In the genomic region with DNA sequence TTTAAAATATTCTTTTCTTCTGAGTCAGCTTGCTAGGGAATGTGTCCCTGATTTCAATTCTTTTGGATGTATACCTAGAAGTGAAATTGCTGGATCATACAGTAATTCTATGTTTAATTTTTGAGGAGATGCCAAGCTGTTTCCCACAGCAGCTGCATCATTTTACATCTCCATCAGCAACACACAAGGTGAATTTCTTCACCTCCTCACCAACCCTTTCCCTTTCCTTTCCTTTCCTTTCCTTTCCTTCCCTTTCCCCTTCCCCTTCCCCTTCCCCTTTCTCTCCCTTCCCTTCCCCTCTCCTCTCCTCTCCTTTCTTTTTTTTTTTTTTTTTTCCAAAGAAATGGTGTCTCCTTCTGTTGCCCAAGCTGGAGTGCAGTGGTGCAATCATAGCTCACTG, we compare ENCODE assay signal across 2 cellular contexts.
A peak's percentile ranks its signal among the peaks of the same experiment; 100 is the strongest.
TF ChIP-seq lines count a peak whose summit lies in the region.

No MANE protein-coding gene starts in this region.

TF ChIP-seq in HepG2, 621 proteins besides CTCF, POLR2A, EP300 and RAD21:
- TF ChIP-seq PCBP2 (optimal IDR thresholded peaks at IDR 0.05; ENCODE audit: low read depth, low read length, poor library complexity, severe bottlenecking), result peak; percentile 87
- TF ChIP-seq HNRNPK (IDR thresholded peaks at IDR 0.05; ENCODE audit: low read depth, low read length, poor library complexity, severe bottlenecking), result peak; percentile 40
- no peak for TF ChIP-seq ZEB1 (IDR thresholded peaks at IDR 0.05; ENCODE audit: insufficient replicate concordance, low read depth)
- no peak for TF ChIP-seq TSC22D2 (CRISPR knock-in tag; IDR thresholded peaks at IDR 0.05; ENCODE audit: borderline replicate concordance)
- TF ChIP-seq CREBL2 (CRISPR knock-in tag; IDR thresholded peaks at IDR 0.05; ENCODE audit: borderline replicate concordance), result no peak
- TF ChIP-seq, protein P1, sequence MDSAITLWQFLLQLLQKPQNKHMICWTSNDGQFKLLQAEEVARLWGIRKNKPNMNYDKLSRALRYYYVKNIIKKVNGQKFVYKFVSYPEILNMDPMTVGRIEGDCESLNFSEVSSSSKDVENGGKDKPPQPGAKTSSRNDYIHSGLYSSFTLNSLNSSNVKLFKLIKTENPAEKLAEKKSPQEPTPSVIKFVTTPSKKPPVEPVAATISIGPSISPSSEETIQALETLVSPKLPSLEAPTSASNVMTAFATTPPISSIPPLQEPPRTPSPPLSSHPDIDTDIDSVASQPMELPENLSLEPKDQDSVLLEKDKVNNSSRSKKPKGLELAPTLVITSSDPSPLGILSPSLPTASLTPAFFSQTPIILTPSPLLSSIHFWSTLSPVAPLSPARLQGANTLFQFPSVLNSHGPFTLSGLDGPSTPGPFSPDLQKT (CRISPR knock-in tag; IDR thresholded peaks at IDR 0.05; ENCODE audit: borderline replicate concordance), result no peak
- no peak for TF ChIP-seq ZNF7 (CRISPR knock-in tag; IDR thresholded peaks at IDR 0.05)

TF ChIP-seq in HEK293, 187 proteins besides CTCF, POLR2A, EP300 and RAD21:
- no peak for TF ChIP-seq ZNF561 (tag by site-specific recombination; IDR thresholded peaks at IDR 0.05; ENCODE audit: borderline replicate concordance)
- peak; percentile 90 for TF ChIP-seq PRDM1 (tag by site-specific recombination; IDR thresholded peaks at IDR 0.05)
- no peak for TF ChIP-seq GLIS2 (tag by site-specific recombination; IDR thresholded peaks at IDR 0.05)
